In the genomic region with DNA sequence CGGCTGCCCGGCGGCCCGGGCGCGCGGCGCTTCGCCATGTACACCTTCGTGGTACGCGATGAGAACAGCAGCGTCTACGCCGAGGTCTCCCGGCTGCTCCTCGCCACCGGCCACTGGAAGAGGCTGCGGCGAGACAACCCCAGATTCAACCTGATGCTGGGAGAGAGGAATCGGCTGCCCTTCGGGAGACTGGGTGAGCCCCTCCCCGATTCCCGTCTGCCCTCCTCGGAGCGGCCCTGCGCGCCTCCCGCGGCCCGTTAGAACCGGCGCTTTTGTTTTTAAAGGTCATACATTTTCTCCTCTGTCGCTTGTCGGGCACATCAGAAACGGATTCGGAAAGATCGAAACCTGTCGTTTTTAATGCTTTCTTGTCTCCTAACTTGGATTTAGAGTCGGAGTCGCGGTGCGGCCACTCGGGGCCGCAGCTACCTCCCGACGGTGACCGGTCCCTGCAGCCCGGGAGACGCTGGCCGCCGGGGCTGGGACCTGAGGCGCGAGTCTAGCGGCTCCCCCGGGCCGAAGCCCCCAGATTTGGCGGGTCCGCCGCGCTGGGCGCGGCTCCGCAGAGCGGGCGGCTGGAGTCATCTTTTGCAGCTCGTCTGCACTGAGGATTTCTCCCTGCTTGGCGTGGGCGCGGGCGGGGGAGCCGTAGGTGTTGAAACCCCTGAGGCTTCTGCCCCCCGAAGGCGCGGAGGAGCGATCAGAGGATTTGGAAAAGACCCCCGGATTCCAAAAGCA, we compare ENCODE assay signal across 8 cellular contexts. TPM values are rescaled to one million over a fixed set of nuclear protein-coding genes. Genes with fewer than 3 reads are reported as not detected.
DNase-seq lines count a peak whose midpoint lies in the region; ATAC-seq, FAIRE-seq and TF ChIP-seq lines count a peak whose summit lies in the region.

No MANE protein-coding gene starts in this region.

- TF ChIP-seq POLR2A in IMR-90 (IDR thresholded peaks at IDR 0.05; ENCODE audit: low read depth, low read length): no peak; the same call in 1 of the 2 replicates

- peak overlapping the region; percentile 73; the same call in 1 of the 2 replicates for H2AK5ac ChIP-seq in IMR-90 (ENCODE audit: low read depth, low read length)

- H2AK9ac ChIP-seq in IMR-90 (replicated peaks; ENCODE audit: low read depth, low read length, poor library complexity): peak overlapping the region; percentile 97

- in situ Hi-C loops in IMR-90 (cut with MboI; ENCODE audit: low sequenced_read_pairs): no loop called here

- H4K8ac ChIP-seq in IMR-90 (ENCODE audit: low read depth in 2 of 2, low read length in 2 of 2): peak overlapping the region; percentile 2 to 46; a peak in 1 of 4 replicates

- DNase-seq in CD4-positive, CD25-positive, alpha-beta regulatory T cell: peak in 2 of 3 donors; percentile 28 to 44
- DNase-seq in IMR-90 (peak; percentile 42), caudate nucleus (lab: John Stamatoyannopoulos, UW) (peak in 34 of 61 donors; percentile 4 to 67 (median 43)), kidney (peak; percentile 80), amniotic stem cell (lab: John Stamatoyannopoulos, UW) (no peak)
- DNase-seq in stimulated activated CD4-positive, alpha-beta T cell treated with anti-CD3 and anti-CD28 coated beads, Interleukin-15, amount 100 ng/mL, for 24 hours: peak; percentile 54

- peaks cover 23 to 42% of the 10 kb centered on the region in 2 experiments for H3K79me1 ChIP-seq in IMR-90 (ENCODE audit: low read depth in 1 of 2, low read length in 2 of 2)

- 0 out of 2 replicates have a peak overlapping the region, but pooled peaks have one; percentile 8 for H3K18ac ChIP-seq in IMR-90 (ENCODE audit: low read depth, low read length)

- H3K27me3 Mint-ChIP-seq in CD4-positive, CD25-positive, alpha-beta regulatory T cell: peaks cover 7% of the 10 kb centered on the region

- peak overlapping the region; percentile 42; the same call in 1 of the 2 replicates for H3K56ac ChIP-seq in IMR-90 (ENCODE audit: extremely low read depth, insufficient read depth, low read length)

- FAIRE-seq in kidney (lab: Jason Lieb, UNC): no peak

- 1% methylated on average over 64 of the region's 77 CpGs; no CpG with 5 or more reads in 1 of the 2 experiments for WGBS in IMR-90 (ENCODE audit: extremely low coverage in 2 of 2, insufficient read length in 1 of 2), 2 experiments

- H2BK5ac ChIP-seq in IMR-90 (ENCODE audit: low read depth, low read length, poor library complexity, severe bottlenecking): peak overlapping the region; percentile 71

- CTCF ChIA-PET in IMR-90 (lab: Yijun Ruan, JAX): no interaction called here

- dilution Hi-C loops in IMR-90 (cut with HindIII; ENCODE audit: low sequenced_read_pairs, unreplicated experiment): no loop called here

- peaks cover 8% of the 10 kb centered on the region for H3K36me3 Mint-ChIP-seq in CD4-positive, CD25-positive, alpha-beta regulatory T cell

- H4K91ac ChIP-seq in IMR-90 (ENCODE audit: insufficient read depth, low read depth, low read length): 0 out of 2 replicates have a peak overlapping the region, but pooled peaks have one; percentile 52

- peak overlapping the region; percentile 76 for H3K4ac ChIP-seq in IMR-90 (ENCODE audit: low read depth, low read length)

- H3K4me2 ChIP-seq in IMR-90 (ENCODE audit: low read depth, low read length): peak overlapping the region; percentile 97

- no peak overlapping the region for H4K5ac ChIP-seq in IMR-90 (ENCODE audit: low read depth, low read length)

- TF ChIP-seq CTCF in IMR-90 (conservative IDR thresholded peaks at IDR 0.05; ENCODE audit: low read depth, low read length) (no peak), VCaP (conservative IDR thresholded peaks at IDR 0.05) (no peak), kidney (IDR thresholded peaks at IDR 0.05; ENCODE audit: borderline replicate concordance, extremely low read depth, insufficient read depth) (no peak)

- H3K9me3 ChIP-seq in CD4-positive, CD25-positive, alpha-beta regulatory T cell (ENCODE audit: control insufficient read depth in 2 of 2, low read length in 2 of 2): no peaks in the 10 kb centered on the region
- H3K9me3 ChIP-seq in IMR-90 (ENCODE audit: control insufficient read depth, insufficient read depth, low read length) (no peaks in the 10 kb centered on the region), kidney (ENCODE audit: control insufficient read depth in 1 of 2, low read length in 2 of 2) (no peaks in the 10 kb centered on the region)

- peak overlapping the region; percentile 57 for H3K27ac ChIP-seq in CD4-positive, CD25-positive, alpha-beta regulatory T cell (ENCODE audit: insufficient read depth, low read length, poor library complexity, severe bottlenecking)
- peak overlapping the region; percentile 74 for H3K27ac ChIP-seq in IMR-90 (ENCODE audit: insufficient read depth, low read length)
- H3K27ac ChIP-seq in VCaP: peak overlapping the region; percentile 84
- H3K27ac ChIP-seq in caudate nucleus (ENCODE audit: low read depth, low read length): peak overlapping the region; percentile 92
- peak overlapping the region; percentile 78 to 83 for H3K27ac ChIP-seq in kidney (ENCODE audit: low read depth in 2 of 2, low read length in 2 of 2)

- ATAC-seq in CD4-positive, CD25-positive, alpha-beta regulatory T cell (ENCODE audit: low read depth in 2 of 2): peak in 1 of 2 donors; percentile 8
- peak; percentile 19 for ATAC-seq in GM19438 (IDR thresholded peaks at IDR 0.05; ENCODE audit: low read depth, unreplicated experiment)
- ATAC-seq in IMR-90 (ENCODE audit: low read depth): peak; percentile 32

- peaks cover 30% of the 10 kb centered on the region for H3K4me1 ChIP-seq in CD4-positive, CD25-positive, alpha-beta regulatory T cell (ENCODE audit: control insufficient read depth, insufficient read depth, low read length, poor library complexity, severe bottlenecking)
- peaks cover 2% of the 10 kb centered on the region; the same call in 1 of the 2 replicates for H3K4me1 ChIP-seq in IMR-90 (ENCODE audit: control insufficient read depth, insufficient read depth, low read length)
- H3K4me1 ChIP-seq in kidney (ENCODE audit: control insufficient read depth in 1 of 2, insufficient read depth in 1 of 2, low read depth in 1 of 2, low read length in 2 of 2): peaks cover 8 to 10% of the 10 kb centered on the region in 2 donors

- H2BK120ac ChIP-seq in IMR-90 (ENCODE audit: low read depth, low read length): no peak overlapping the region

- peak overlapping the region; percentile 91 to 96 (median 94) for H3K4me3 Mint-ChIP-seq in CD4-positive, CD25-positive, alpha-beta regulatory T cell

- peak overlapping the region; percentile 96 for H2AFZ ChIP-seq in IMR-90 (replicated peaks; ENCODE audit: low read length, poor library complexity)

- H3K4me3 ChIP-seq in CD4-positive, CD25-positive, alpha-beta regulatory T cell (ENCODE audit: low read depth, low read length): peak overlapping the region; percentile 77
- H3K4me3 ChIP-seq in IMR-90 (ENCODE audit: insufficient read depth, low read depth, low read length): peak overlapping the region; percentile 94
- H3K4me3 ChIP-seq in kidney (ENCODE audit: low read length in 2 of 2): peak overlapping the region; percentile 76 to 87

- H2BK20ac ChIP-seq in IMR-90 (ENCODE audit: low read depth, low read length): no peak overlapping the region

- H3K27ac Mint-ChIP-seq in CD4-positive, CD25-positive, alpha-beta regulatory T cell: peak overlapping the region; percentile 77 to 86 (median 80)

- intact Hi-C loops in IMR-90 (cut with micrococcal nuclease) (loop anchor here (5.0 kb wide), 1 partner anchor 225 kb away; the partner anchor contains the start of gene ZC3H8), kidney (cut with DNase I) (no loop called here)

- POLR2A ChIA-PET in IMR-90 (lab: Charles Lee; ENCODE audit: unreplicated experiment): interaction anchor here (0.6 kb wide), 1 partner anchor 102 kb away, joined by 6 read pairs; no protein-coding TSS in a partner anchor

- H3K36me3 ChIP-seq in CD4-positive, CD25-positive, alpha-beta regulatory T cell (ENCODE audit: control insufficient read depth, insufficient read depth, low read length): no peaks in the 10 kb centered on the region
- H3K36me3 ChIP-seq in IMR-90 (ENCODE audit: control insufficient read depth, insufficient read depth, low read length) (peaks cover 5% of the 10 kb centered on the region), kidney (ENCODE audit: control insufficient read depth in 1 of 2, insufficient read depth in 2 of 2, low read length in 2 of 2) (no peaks in the 10 kb centered on the region)

- H3K9me3 Mint-ChIP-seq in CD4-positive, CD25-positive, alpha-beta regulatory T cell: peaks cover 0 to 1% (median 0%) of the 10 kb centered on the region in 7 donors

- H3K23ac ChIP-seq in IMR-90 (ENCODE audit: low read depth, low read length): peak overlapping the region; percentile 97

- H3K4me1 Mint-ChIP-seq in CD4-positive, CD25-positive, alpha-beta regulatory T cell: peaks cover 15 to 47% (median 31%) of the 10 kb centered on the region in 4 donors

- H3K9ac ChIP-seq in IMR-90 (ENCODE audit: low read depth, low read length): peak overlapping the region; percentile 88
- H3K9ac ChIP-seq in kidney (ENCODE audit: low read length in 2 of 2): peak overlapping the region; percentile 83 to 88

- no TSS peak for BruUV-seq in IMR-90 (replicated peaks; lab: Mats Ljungman, UMichigan)

- no peaks in the 10 kb centered on the region for H3K27me3 ChIP-seq in CD4-positive, CD25-positive, alpha-beta regulatory T cell (ENCODE audit: control insufficient read depth, insufficient read depth, low read length)
- H3K27me3 ChIP-seq in IMR-90 (ENCODE audit: control insufficient read depth, insufficient read depth, low read length): no peaks in the 10 kb centered on the region

- peak overlapping the region; percentile 97 for H3K14ac ChIP-seq in IMR-90 (replicated peaks; ENCODE audit: low read depth, low read length)

- H3K9me1 ChIP-seq in IMR-90 (ENCODE audit: insufficient read depth, low read length): peaks cover 12% of the 10 kb centered on the region; the same call in 1 of the 2 replicates

- peaks cover 8% of the 10 kb centered on the region for H4K20me1 ChIP-seq in IMR-90 (ENCODE audit: insufficient read depth, low read length)

- no peak overlapping the region for H2BK15ac ChIP-seq in IMR-90 (ENCODE audit: low read depth, low read length)

- no peak for TF ChIP-seq RAD21 in IMR-90 (IDR thresholded peaks at IDR 0.05; ENCODE audit: low read length)

RNA-seq across cellular contexts. Expression of gene TTL, which starts 0.5 kb away (rescaled TPM):
- total RNA-seq in CD4-positive, CD25-positive, alpha-beta regulatory T cell: 32.5 TPM
- 1 to 10 TPM; 2.0 to 6.3 (median 5.0) TPM for polyA plus RNA-seq in CD4-positive, CD25-positive, alpha-beta regulatory T cell
- total RNA-seq in IMR-90 (2012; rRNA removed) (36.2 and 44.7 TPM in 2 replicates), kidney (23.5 TPM)
- polyA plus RNA-seq in IMR-90 (2012; rRNA removed) (13.4 and 18.2 TPM in 2 replicates), kidney (ENCODE audit: insufficient read depth, low read depth, low replicate concordance) (11.1 TPM)
- 4.8 and 5.2 TPM in 2 replicates for polyA plus RNA-seq in IMR-90 (2012; cell fraction: cytosol; rRNA removed)
- 8.9 and 25.1 TPM in 2 replicates for polyA plus RNA-seq in IMR-90 (2012; cell fraction: nucleus; rRNA removed; ENCODE audit: low replicate concordance)

RNA-seq across cellular contexts. Expression of gene RGPD8, which starts 49.0 kb away (rescaled TPM):
- total RNA-seq in CD4-positive, CD25-positive, alpha-beta regulatory T cell: 48.1 TPM
- 1 to 10 TPM; 1.9 to 3.6 (median 2.3) TPM for polyA plus RNA-seq in CD4-positive, CD25-positive, alpha-beta regulatory T cell
- 4.1 and 4.2 TPM in 2 replicates for total RNA-seq in IMR-90 (2012; rRNA removed)
- 0.67 and 0.69 TPM in 2 replicates for polyA plus RNA-seq in IMR-90 (2012; rRNA removed)
- polyA plus RNA-seq in IMR-90 (2012; cell fraction: cytosol; rRNA removed): 0.06 and 0.07 TPM in 2 replicates
- 0.36 and 3.0 TPM in 2 replicates for polyA plus RNA-seq in IMR-90 (2012; cell fraction: nucleus; rRNA removed; ENCODE audit: low replicate concordance)
- total RNA-seq in kidney: 13.8 TPM
- 0.77 TPM for polyA plus RNA-seq in kidney (ENCODE audit: insufficient read depth, low read depth, low replicate concordance)

RNA-seq across cellular contexts. Expression of gene POLR1B, which starts 59.8 kb away (rescaled TPM):
- total RNA-seq in CD4-positive, CD25-positive, alpha-beta regulatory T cell: 24.5 TPM
- 10 to 100 TPM; 14.3 to 34.4 (median 20.2) TPM for polyA plus RNA-seq in CD4-positive, CD25-positive, alpha-beta regulatory T cell
- total RNA-seq in IMR-90 (2012; rRNA removed): 22.8 and 24.6 TPM in 2 replicates
- polyA plus RNA-seq in IMR-90 (2012; rRNA removed): 10.5 and 10.9 TPM in 2 replicates
- 6.0 and 6.1 TPM in 2 replicates for polyA plus RNA-seq in IMR-90 (2012; cell fraction: cytosol; rRNA removed)
- 7.3 and 8.5 TPM in 2 replicates for polyA plus RNA-seq in IMR-90 (2012; cell fraction: nucleus; rRNA removed; ENCODE audit: low replicate concordance)
- total RNA-seq in kidney: 24.4 TPM
- polyA plus RNA-seq in kidney (ENCODE audit: insufficient read depth, low read depth, low replicate concordance): 6.0 TPM
